30 cellular contexts compared by ENCODE assay signal in genomic region chr6:46035242-46035641, GRCh38. TPM values are rescaled to one million over a fixed set of nuclear protein-coding genes. Genes with fewer than 3 reads are reported as not detected.
"Had no signal": no experiment of that assay in that cellular context is flagged by ENCODE, and none has a peak within 500 bp of the region (broad histone marks: within the 10 kb centered on the region; RNA-seq: fewer than 3 reads in every experiment).

No MANE protein-coding gene starts in this region.

- H2AFZ ChIP-seq: PC-9 had no signal

- DNase-seq: activated CD4-positive, alpha-beta memory T cell treated with anti-CD3 and anti-CD28 coated beads for 36 hours; activated CD4-positive, alpha-beta T cell treated with anti-CD3 and anti-CD28 coated beads, Interleukin-2, amount 10 ng/mL, durations not matched to agents 7 days and 5 days; activated CD4-positive, CD25-positive, alpha-beta regulatory T cell; activated CD8-positive, alpha-beta memory T cell treated with anti-CD3 and anti-CD28 coated beads for 24 hours; activated effector memory CD4-positive, alpha-beta T cell treated with anti-CD3 and anti-CD28 coated beads, Interleukin-2, amount 50 U/mL, for 16 hours; activated naive CD4-positive, alpha-beta T cell treated with Interleukin-2 at 50 U/mL for 16 hours; activated naive CD8-positive, alpha-beta T cell treated with anti-CD3 and anti-CD28 coated beads, Interleukin-2, amount 50 U/mL, for 24 hours; activated T-cell treated with anti-CD3 and anti-CD28 coated beads, Interleukin-2, amount 50 U/mL, for 4 hours; amniotic stem cell; body of pancreas; central memory CD4-positive, alpha-beta T cell; KBM-7; MG63; MV-4-11; NCI-H1092 treated with DMSO at 0.1 percent for 48 hours; NCI-H1417 treated with DMSO at 0.1 percent for 48 hours; NCI-H1694 treated with DMSO at 0.1 percent for 48 hours; NCI-H2029 treated with DMSO at 0.1 percent for 48 hours; NCI-H510A treated with DMSO at 0.1 percent for 48 hours; NCI-H69; PC-9; SIG-M5; T-cell; T-helper 2 cell; T1000 had no signal

- H3K4me2 ChIP-seq: PC-9 had no signal

- ATAC-seq: activated naive CD4-positive, alpha-beta T cell treated with anti-CD3 and anti-CD28 coated beads, Interleukin-2, amount 50 U/mL, for 72 hours; activated naive CD8-positive, alpha-beta T cell treated with anti-CD3 and anti-CD28 coated beads, Interleukin-2, amount 50 U/mL, for 24 hours; activated T-cell treated with anti-CD3 and anti-CD28 coated beads, Interleukin-2, amount 50 U/mL, for 4 hours; body of pancreas; T-cell had no signal

- H3K4me1 ChIP-seq: ascending aorta, body of pancreas had no signal

- H3K4me3 ChIP-seq: ascending aorta, body of pancreas, MG63, PC-9 had no signal

- FAIRE-seq: bronchial epithelial cell, TTC549 had no signal

- H3K27ac ChIP-seq: ascending aorta, body of pancreas, PC-9 had no signal

- H3K27me3 ChIP-seq: ascending aorta, body of pancreas, MG63 had no signal

- H3K36me3 ChIP-seq: ascending aorta, MG63 had no signal

- H3K9me3 ChIP-seq: ascending aorta, body of pancreas, MG63 had no signal

RNA-seq across cellular contexts. Expression of gene CLIC5, which starts 19.6 kb away (rescaled TPM):
- total RNA-seq: bronchial epithelial cell, LHCN-M2 had no signal
